Comparison of ENCODE assay signal across 13 cellular contexts in genomic region chr3:141439589-141439988, GRCh38. TPM values are rescaled to one million over a fixed set of nuclear protein-coding genes. Genes with fewer than 3 reads are reported as not detected.
DNase-seq lines count a peak whose midpoint lies in the region; ATAC-seq, FAIRE-seq and TF ChIP-seq lines count a peak whose summit lies in the region.
"Had no signal": no experiment of that assay in that cellular context is flagged by ENCODE, and none has a peak within 500 bp of the region (broad histone marks: within the 10 kb centered on the region; RNA-seq: fewer than 3 reads in every experiment).

No MANE protein-coding gene starts in this region.

- H3K9me3 Mint-ChIP-seq in activated T-helper 2 cell treated with anti-CD3 and anti-CD28 coated beads, Interferon-gamma antibody, Interleukin-2, Interleukin-4, amounts not matched to agents 10 μg/mL and 5 μg/mL and 100 μg/mL, durations not matched to agents 14 hours and 24 hours and 36 hours: no peaks in the 10 kb centered on the region
- no peaks in the 10 kb centered on the region for H3K9me3 Mint-ChIP-seq in stimulated activated memory B cell treated with anti-CD40 and anti-IgM and Interleukin-4, amounts not matched to agents 10 μg/mL and 1 μg/mL and 100 μg/mL, for 72 hours
- H3K9me3 Mint-ChIP-seq: naive B cell had no signal

- H3K4me1 ChIP-seq in pancreas: peaks cover 0 to 29% (median 14%) of the 10 kb centered on the region in 3 donors

- peak overlapping the region; percentile 43 for H3K27ac Mint-ChIP-seq in activated T-helper 2 cell treated with anti-CD3 and anti-CD28 coated beads, Interferon-gamma antibody, Interleukin-2, Interleukin-4, amounts not matched to agents 10 μg/mL and 5 μg/mL and 100 μg/mL, durations not matched to agents 14 hours and 24 hours and 36 hours
- H3K27ac Mint-ChIP-seq in stimulated activated memory B cell treated with anti-CD40 and anti-IgM and Interleukin-4, amounts not matched to agents 10 μg/mL and 1 μg/mL and 100 μg/mL, for 72 hours: peak overlapping the region; percentile 82

- FAIRE-seq in pancreas (lab: Jason Lieb, UNC): no peak

- 77 to 78% methylated on average over 3 of the region's 3 CpGs for WGBS in pancreas, 2 donors

- no peak overlapping the region for H3K4me3 ChIP-seq in pancreas

- H3K27me3 ChIP-seq in pancreas: no peaks in the 10 kb centered on the region

- H3K36me3 Mint-ChIP-seq in activated T-helper 2 cell treated with anti-CD3 and anti-CD28 coated beads, Interferon-gamma antibody, Interleukin-2, Interleukin-4, amounts not matched to agents 10 μg/mL and 5 μg/mL and 100 μg/mL, durations not matched to agents 14 hours and 24 hours and 36 hours (ENCODE audit: low read depth): peaks cover 35% of the 10 kb centered on the region
- H3K36me3 Mint-ChIP-seq in stimulated activated memory B cell treated with anti-CD40 and anti-IgM and Interleukin-4, amounts not matched to agents 10 μg/mL and 1 μg/mL and 100 μg/mL, for 72 hours: peaks cover 44% of the 10 kb centered on the region

- intact Hi-C loops in activated T-helper 2 cell treated with anti-CD3 and anti-CD28 coated beads, Interferon-gamma antibody, Interleukin-2, Interleukin-4, amounts not matched to agents 10 μg/mL and 5 μg/mL and 100 μg/mL, durations not matched to agents 14 hours and 24 hours and 36 hours (cut with micrococcal nuclease): no loop called here
- intact Hi-C loops in pancreas (cut with DNase I): no loop called here

- H3K4me1 Mint-ChIP-seq in activated T-helper 2 cell treated with anti-CD3 and anti-CD28 coated beads, Interferon-gamma antibody, Interleukin-2, Interleukin-4, amounts not matched to agents 10 μg/mL and 5 μg/mL and 100 μg/mL, durations not matched to agents 14 hours and 24 hours and 36 hours (ENCODE audit: low read depth): peaks cover 16% of the 10 kb centered on the region
- H3K4me1 Mint-ChIP-seq in stimulated activated memory B cell treated with anti-CD40 and anti-IgM and Interleukin-4, amounts not matched to agents 10 μg/mL and 1 μg/mL and 100 μg/mL, for 72 hours: peaks cover 39% of the 10 kb centered on the region

- no peaks in the 10 kb centered on the region for H3K9me3 ChIP-seq in pancreas

- H3K4me3 Mint-ChIP-seq in activated T-helper 2 cell treated with anti-CD3 and anti-CD28 coated beads, Interferon-gamma antibody, Interleukin-2, Interleukin-4, amounts not matched to agents 10 μg/mL and 5 μg/mL and 100 μg/mL, durations not matched to agents 14 hours and 24 hours and 36 hours (ENCODE audit: low read depth): no peak overlapping the region
- H3K4me3 Mint-ChIP-seq in stimulated activated memory B cell treated with anti-CD40 and anti-IgM and Interleukin-4, amounts not matched to agents 10 μg/mL and 1 μg/mL and 100 μg/mL, for 72 hours: no peak overlapping the region
- H3K4me3 Mint-ChIP-seq: naive B cell had no signal

- H3K27me3 Mint-ChIP-seq in activated T-helper 2 cell treated with anti-CD3 and anti-CD28 coated beads, Interferon-gamma antibody, Interleukin-2, Interleukin-4, amounts not matched to agents 10 μg/mL and 5 μg/mL and 100 μg/mL, durations not matched to agents 14 hours and 24 hours and 36 hours (ENCODE audit: low read depth): no peaks in the 10 kb centered on the region
- no peaks in the 10 kb centered on the region for H3K27me3 Mint-ChIP-seq in stimulated activated memory B cell treated with anti-CD40 and anti-IgM and Interleukin-4, amounts not matched to agents 10 μg/mL and 1 μg/mL and 100 μg/mL, for 72 hours
- H3K27me3 Mint-ChIP-seq: naive B cell had no signal

- no peak for TF ChIP-seq CTCF in pancreas (IDR thresholded peaks at IDR 0.05)

- DNase-seq in activated CD4-positive, CD25-positive, alpha-beta regulatory T cell treated with anti-CD3 and anti-CD28 coated beads, Interleukin-2, amount 50 U/mL, for 72 hours: no peak
- DNase-seq in activated T-helper 2 cell treated with anti-CD3 and anti-CD28 coated beads, Interferon-gamma antibody, Interleukin-2, Interleukin-4, amounts not matched to agents 10 μg/mL and 5 μg/mL and 100 μg/mL, durations not matched to agents 14 hours and 24 hours and 36 hours (ENCODE audit: low spot score): no peak
- DNase-seq in iris pigment epithelial cell (ENCODE audit: low read depth) (peak; percentile 36), pancreas (no peak), NCI-H1048 (lab: John Stamatoyannopoulos, UW) (no peak)
- DNase-seq: activated gamma-delta T cell treated with Interleukin-2 at 50 U/mL for 16 hours, DMS53, naive B cell had no signal

- peak; percentile 70 to 75 for ATAC-seq in activated CD4-positive, CD25-positive, alpha-beta regulatory T cell treated with anti-CD3 and anti-CD28 coated beads, Interleukin-2, amount 50 U/mL, for 24 hours
- no peak for ATAC-seq in stimulated activated memory B cell treated with anti-CD40 and anti-IgM and Interleukin-4, amounts not matched to agents 10 μg/mL and 1 μg/mL and 100 μg/mL, for 72 hours
- ATAC-seq in pancreas: no peak
- no peak for ATAC-seq in HG02885 (IDR thresholded peaks at IDR 0.05; ENCODE audit: poor library complexity, unreplicated experiment)
- ATAC-seq: HCT116 had no signal

- peaks cover 3 to 24% (median 3%) of the 10 kb centered on the region in 3 donors for H3K36me3 ChIP-seq in pancreas

- H3K27ac ChIP-seq in pancreas: peak overlapping the region in 2 of 4 donors; percentile 34 to 50
- H3K27ac ChIP-seq: 22Rv1 had no signal

RNA-seq across cellular contexts. Expression of gene RASA2, which starts 47.2 kb away (rescaled TPM):
- total RNA-seq in activated T-helper 2 cell treated with anti-CD3 and anti-CD28 coated beads, Interferon-gamma antibody, Interleukin-2, Interleukin-4, amounts not matched to agents 10 μg/mL and 5 μg/mL and 100 μg/mL, durations not matched to agents 14 hours and 24 hours and 36 hours: 30.0 and 34.5 TPM in 2 replicates
- total RNA-seq in pancreas: 10 to 100 TPM in 1 of 6 donors, 1 to 10 TPM in 5; 5.0 to 10.7 (median 6.3) TPM
- polyA plus RNA-seq in pancreas: 1 to 10 TPM; 3.2 to 4.4 TPM

Comparison
In these comparisons a context has a peak if more than half of its experiments do, and no peak if none do; other contexts are left out.
1. ATAC-seq: peak in activated CD4-positive, CD25-positive, alpha-beta regulatory T cell treated with anti-CD3 and anti-CD28 coated beads, Interleukin-2, amount 50 U/mL, for 24 hours (2 of 2); none in stimulated activated memory B cell treated with anti-CD40 and anti-IgM and Interleukin-4, amounts not matched to agents 10 μg/mL and 1 μg/mL and 100 μg/mL, for 72 hours (single experiment), pancreas (0 of 4) and HG02885 (single experiment).